Comparison of ENCODE assay signal across 11 cellular contexts in the genomic region with DNA sequence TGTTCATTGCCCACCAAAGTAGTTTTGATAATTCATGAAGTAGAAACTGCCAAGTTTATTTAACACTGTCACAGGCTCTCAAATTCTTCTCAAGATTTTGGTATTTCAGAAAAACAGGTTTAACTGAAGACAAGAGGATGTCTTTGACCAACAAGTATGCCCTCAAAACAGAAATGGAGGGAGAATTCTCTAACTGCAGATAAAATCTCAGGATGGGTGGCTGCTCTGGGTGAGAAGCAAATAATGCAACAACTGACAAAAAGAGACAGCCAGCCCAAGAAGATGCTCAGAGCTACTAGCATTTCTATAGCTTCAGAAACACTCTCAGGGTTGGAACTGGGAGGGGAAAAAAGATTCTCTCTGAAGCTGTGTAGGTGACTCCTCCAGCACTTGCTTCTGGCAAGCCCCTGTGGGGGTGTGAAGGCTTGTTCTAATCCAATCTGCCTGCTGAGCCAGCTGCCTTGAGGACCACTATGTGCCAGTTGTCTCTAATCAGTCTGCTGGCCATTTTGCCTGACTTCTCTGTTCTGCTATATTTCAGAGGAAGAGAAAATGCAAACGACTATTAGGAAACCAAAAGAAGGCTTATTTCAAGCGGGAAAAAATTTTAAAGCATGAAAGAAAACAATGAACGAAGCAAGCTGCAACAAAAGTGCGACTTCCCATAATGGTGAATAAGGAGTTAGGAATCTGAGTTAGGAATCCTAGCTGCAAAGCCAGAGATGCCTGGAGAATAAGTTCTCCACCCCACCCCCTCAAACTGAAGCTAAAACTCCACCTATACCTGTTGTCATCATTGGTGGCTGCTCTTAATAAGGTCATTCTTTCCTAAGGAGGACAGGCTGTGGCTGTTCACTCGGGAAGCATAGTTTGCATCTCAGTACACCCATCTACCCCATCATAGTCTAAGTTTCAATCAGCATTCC.
DNase-seq lines count a peak whose midpoint lies in the region; ATAC-seq and TF ChIP-seq lines count a peak whose summit lies in the region.
"Had no signal": no experiment of that assay in that cellular context is flagged by ENCODE, and none has a peak within 500 bp of the region (broad histone marks: within the 10 kb centered on the region; RNA-seq: fewer than 3 reads in every experiment).

No MANE protein-coding gene starts in this region.

- intact Hi-C loops in head of caudate nucleus (cut with DNase I), result no loop called here

- H3K9me3 Mint-ChIP-seq in type B pancreatic cell, result no peaks in the 10 kb centered on the region

- ATAC-seq in HG03442 (IDR thresholded peaks at IDR 0.05; ENCODE audit: unreplicated experiment) (no peak), HG03135 (IDR thresholded peaks at IDR 0.05; ENCODE audit: unreplicated experiment) (no peak)

- peaks cover 4% of the 10 kb centered on the region for H3K36me3 Mint-ChIP-seq in type B pancreatic cell

- peak; percentile 10 for DNase-seq in DMS 273 (lab: John Stamatoyannopoulos, UW; ENCODE audit: unreplicated experiment)
- DNase-seq in DMS 273 treated with DMSO at 0.1 percent for 48 hours (lab: John Stamatoyannopoulos, UW), result no peak
- peak; percentile 46 for DNase-seq in amniotic epithelial cell (ENCODE audit: low read depth)
- peak in 24 of 42 donors; percentile 11 to 72 (median 42) for DNase-seq in head of caudate nucleus
- DNase-seq in type B pancreatic cell (ENCODE audit: extremely low spot score, unreplicated experiment), result no peak
- no peak for DNase-seq in GM13977 (ENCODE audit: low spot score)
- DNase-seq: activated CD8-positive, alpha-beta memory T cell treated with anti-CD3 and anti-CD28 coated beads, Interleukin-2, amount 50 U/mL, for 4 hours; NCI-H187; SIG-M5 had no signal

- peaks cover 31% of the 10 kb centered on the region for H3K4me1 Mint-ChIP-seq in type B pancreatic cell (ENCODE audit: unreplicated experiment)

- in situ Hi-C loops in GM13977 (cut with MboI; ENCODE audit: low pct_unique_long_range_greater_than_20kb, low sequenced_read_pairs, unreplicated experiment), result no loop called here

- H3K27me3 Mint-ChIP-seq in type B pancreatic cell, result no peaks in the 10 kb centered on the region

- peak overlapping the region; percentile 64 for H3K27ac Mint-ChIP-seq in type B pancreatic cell

- TF ChIP-seq CTCF in type B pancreatic cell (conservative IDR thresholded peaks at IDR 0.05) (no peak), GM13977 (IDR thresholded peaks at IDR 0.05; ENCODE audit: extremely low read depth, insufficient read depth, missing control alignments) (no peak)

- H3K4me3 Mint-ChIP-seq in type B pancreatic cell, result no peak overlapping the region

Comparison
In these comparisons a context has a peak if more than half of its experiments do, and no peak if none do; other contexts are left out.
1. DNase-seq: peak in DMS 273 (single experiment), amniotic epithelial cell (single experiment) and head of caudate nucleus (24 of 42); none in DMS 273 treated with DMSO at 0.1 percent for 48 hours (single experiment), type B pancreatic cell (single experiment) and GM13977 (single experiment).